Comparison of ENCODE assay signal across 26 cellular contexts in the genomic region with DNA sequence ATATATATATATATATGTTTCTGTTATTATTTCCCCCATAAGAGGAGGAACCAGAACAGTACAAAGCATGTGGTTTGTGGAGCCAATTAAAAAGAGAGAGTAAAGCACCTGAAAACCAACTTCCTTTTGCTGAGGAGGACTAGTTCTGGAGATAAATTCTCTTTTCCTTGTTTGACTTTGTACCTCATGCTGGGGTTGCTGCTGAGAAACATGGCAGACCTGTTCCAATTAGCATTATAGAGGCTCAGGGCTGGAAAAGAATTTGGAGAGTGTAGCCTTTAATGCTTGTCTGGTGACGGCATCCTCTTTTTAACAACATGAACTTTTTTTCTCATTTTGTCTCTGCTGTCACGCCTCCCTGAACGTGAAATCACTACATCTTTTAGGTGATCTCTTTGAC. TPM values are rescaled to one million over a fixed set of nuclear protein-coding genes. Genes with fewer than 3 reads are reported as not detected.
DNase-seq lines count a peak whose midpoint lies in the region; ATAC-seq and TF ChIP-seq lines count a peak whose summit lies in the region.
"Had no signal": no experiment of that assay in that cellular context is flagged by ENCODE, and none has a peak within 500 bp of the region (broad histone marks: within the 10 kb centered on the region; RNA-seq: fewer than 3 reads in every experiment).

No MANE protein-coding gene starts in this region.

- in situ Hi-C loops in GM13976 (cut with MboI; ENCODE audit: low sequenced_read_pairs, unreplicated experiment): no loop called here

- H2BK12ac ChIP-seq in neuronal stem cell (ENCODE audit: low read length): no peak overlapping the region

- H3K23ac ChIP-seq in neuronal stem cell (ENCODE audit: low read depth, low read length, poor library complexity): no peak overlapping the region

- H3K27me3 ChIP-seq in H7 (ENCODE audit: control insufficient read depth, insufficient read depth, low read length) (no peaks in the 10 kb centered on the region), iPS DF 6.9 (ENCODE audit: control insufficient read depth, insufficient read depth, low read length) (no peaks in the 10 kb centered on the region), neuronal stem cell (ENCODE audit: control insufficient read depth in 3 of 3, insufficient read depth in 3 of 3, low read depth in 1 of 3, low read length in 3 of 3) (no peaks in the 10 kb centered on the region), Caco-2 (replicated peaks; ENCODE audit: control insufficient read depth, insufficient read depth, low read length) (no peaks in the 10 kb centered on the region)

- no peaks in the 10 kb centered on the region for H3K79me1 ChIP-seq in neuronal stem cell (ENCODE audit: low read depth, low read length)

- no peak overlapping the region for H2BK5ac ChIP-seq in neuronal stem cell (ENCODE audit: low read length)

- intact Hi-C loops in Caco-2 (cut with micrococcal nuclease; ENCODE audit: unreplicated experiment): no loop called here

- no peak overlapping the region for H3K4me2 ChIP-seq in neuronal stem cell (ENCODE audit: insufficient read depth, low read length, poor library complexity, severe bottlenecking)

- WGBS in iPS DF 6.9 (ENCODE audit: insufficient coverage, insufficient read length): no CpG with 5 or more reads among the region's 3 CpGs
- WGBS in neuronal stem cell (ENCODE audit: extremely low coverage in 2 of 2, insufficient read length in 2 of 2, insufficient replicate concordance in 1 of 2), 2 donors: no CpG with 5 or more reads among the region's 3 CpGs

- H3K27me3 Mint-ChIP-seq in WTC11 (ENCODE audit: low read depth) (no peaks in the 10 kb centered on the region), Caco-2 (ENCODE audit: insufficient read depth, unreplicated experiment) (peaks cover 2% of the 10 kb centered on the region)

- H3K36me3 ChIP-seq in H7 (replicated peaks; ENCODE audit: control insufficient read depth, insufficient read depth, low read length): no peaks in the 10 kb centered on the region
- no peaks in the 10 kb centered on the region for H3K36me3 ChIP-seq in iPS DF 6.9 (ENCODE audit: control insufficient read depth, insufficient read depth, low read length)
- no peaks in the 10 kb centered on the region for H3K36me3 ChIP-seq in neuronal stem cell (replicated peaks in 1 of 2; ENCODE audit: control insufficient read depth in 2 of 2, insufficient read depth in 2 of 2, low read length in 2 of 2)
- no peaks in the 10 kb centered on the region for H3K36me3 ChIP-seq in Caco-2 (ENCODE audit: control insufficient read depth, insufficient read depth, low read length)

- no peak overlapping the region for H3K4me3 Mint-ChIP-seq in WTC11
- no peak overlapping the region for H3K4me3 Mint-ChIP-seq in Caco-2 (ENCODE audit: unreplicated experiment)

- H3K4me1 Mint-ChIP-seq in WTC11 (peaks cover 17% of the 10 kb centered on the region), Caco-2 (ENCODE audit: low read depth, unreplicated experiment) (no peaks in the 10 kb centered on the region)

- H4K8ac ChIP-seq in neuronal stem cell (ENCODE audit: low read depth, low read length): no peak overlapping the region

- H2AK5ac ChIP-seq in neuronal stem cell (ENCODE audit: low read depth, low read length): no peak overlapping the region

- no peak overlapping the region for H3K27ac Mint-ChIP-seq in WTC11
- H3K27ac Mint-ChIP-seq in Caco-2 (ENCODE audit: unreplicated experiment): no peak overlapping the region

- H3K4me3 ChIP-seq in H7 (ENCODE audit: insufficient read depth, low read depth, low read length) (no peak overlapping the region), iPS DF 6.9 (ENCODE audit: low read length) (no peak overlapping the region), neuronal stem cell (ENCODE audit: low read length in 2 of 2) (no peak overlapping the region), Caco-2 (ENCODE audit: low read depth, low read length) (no peak overlapping the region)
- H3K4me3 ChIP-seq: K562 had no signal

- H3K9me3 ChIP-seq in iPS DF 6.9 (ENCODE audit: control insufficient read depth, insufficient read depth, low read length): no peaks in the 10 kb centered on the region
- H3K9me3 ChIP-seq in neuronal stem cell (replicated peaks in 1 of 2; ENCODE audit: control insufficient read depth in 2 of 2, insufficient read depth in 1 of 2, low read depth in 1 of 2, low read length in 2 of 2): no peaks in the 10 kb centered on the region
- H3K9me3 ChIP-seq in Caco-2: no peaks in the 10 kb centered on the region; the same call in 1 of the 2 replicates

- peak; percentile 23 for DNase-seq in H7
- peak; percentile 17 for DNase-seq in WTC11 (ENCODE audit: low spot score)
- DNase-seq in iPS DF 6.9 (ENCODE audit: low read depth, low spot score): peak; percentile 29
- DNase-seq in neuronal stem cell (ENCODE audit: low spot score): peak; percentile 42
- DNase-seq in Caco-2: no peak
- no peak for DNase-seq in NCI-H510A treated with DMSO at 0.1 percent for 48 hours (lab: John Stamatoyannopoulos, UW)
- DNase-seq in GM13976 (ENCODE audit: low spot score): no peak
- DNase-seq: DMS153, Kasumi-1, NCI-H1105, NCI-H1436 treated with DMSO at 0.1 percent for 48 hours, NCI-H2029, NCI-H446 treated with DMSO at 0.1 percent for 48 hours, NCI-H526 treated with DMSO at 0.1 percent for 48 hours, SHP77 had no signal

- no peak overlapping the region for H3K9ac ChIP-seq in neuronal stem cell (ENCODE audit: low read depth, low read length, poor library complexity)

- H3K36me3 Mint-ChIP-seq in WTC11 (no peaks in the 10 kb centered on the region), Caco-2 (ENCODE audit: insufficient read depth, unreplicated experiment) (no peaks in the 10 kb centered on the region)

- H3K18ac ChIP-seq in neuronal stem cell (ENCODE audit: low read length): no peak overlapping the region

- no peak overlapping the region for H4K91ac ChIP-seq in neuronal stem cell (ENCODE audit: low read depth, low read length, poor library complexity)

- peak; percentile 91 for ATAC-seq in WTC11
- ATAC-seq: K562, Panc1 had no signal

- H3K4me1 ChIP-seq in iPS DF 6.9 (ENCODE audit: control insufficient read depth, insufficient read depth, low read length) (no peaks in the 10 kb centered on the region), neuronal stem cell (ENCODE audit: control insufficient read depth in 2 of 2, insufficient read depth in 1 of 2, low read depth in 1 of 2, low read length in 2 of 2) (peaks cover 0 to 2% of the 10 kb centered on the region in 2 donors), Caco-2 (no peaks in the 10 kb centered on the region)

- H2BK120ac ChIP-seq in neuronal stem cell (ENCODE audit: low read depth, low read length): no peak overlapping the region

- CTCF ChIA-PET in WTC11 (lab: Charles Lee) (no interaction called here), Caco-2 (lab: Charles Lee) (no interaction called here)

- POLR2A ChIA-PET in WTC11 (lab: Charles Lee) (interaction anchor here (0.6 kb wide), 1 partner anchor 1623 kb away, joined by 5 read pairs; no protein-coding TSS in a partner anchor), Caco-2 (lab: Charles Lee) (no interaction called here)

- H3K27ac ChIP-seq in iPS DF 6.9 (ENCODE audit: low read length) (no peak overlapping the region), neuronal stem cell (replicated peaks; ENCODE audit: low read length) (no peak overlapping the region)
- H3K27ac ChIP-seq: RWPE1 had no signal

- no peak overlapping the region for H2BK15ac ChIP-seq in neuronal stem cell (ENCODE audit: low read length)

- H3K9me3 Mint-ChIP-seq in WTC11 (peaks cover under 1% of the 10 kb centered on the region; the same call in 1 of the 2 replicates), Caco-2 (ENCODE audit: unreplicated experiment) (no peaks in the 10 kb centered on the region)

- no TSS peak for BruUV-seq in Caco-2 (replicated peaks; lab: Mats Ljungman, UMichigan)

- no peak for TF ChIP-seq CTCF in WTC11 (IDR thresholded peaks at IDR 0.05)
- no peak for TF ChIP-seq CTCF in Caco-2 (IDR thresholded peaks at IDR 0.05; ENCODE audit: insufficient read depth in 1 of 2, low read depth in 1 of 2, low read length in 1 of 2, severe bottlenecking in 1 of 2, unreplicated experiment in 1 of 2)
- no peak for TF ChIP-seq CTCF in GM13976 (IDR thresholded peaks at IDR 0.05; ENCODE audit: borderline replicate concordance, control extremely low read depth, extremely low read depth, insufficient read depth, missing control alignments)

- H3K4ac ChIP-seq in neuronal stem cell (ENCODE audit: low read length): no peak overlapping the region

- no peak overlapping the region for H3K14ac ChIP-seq in neuronal stem cell (ENCODE audit: low read length)

- peak overlapping the region; percentile 32 for H2AFZ ChIP-seq in neuronal stem cell (ENCODE audit: low read length)

TF ChIP-seq in WTC11, 78 proteins besides CTCF, POLR2A, EP300 and RAD21 (continues in another document):
- TF ChIP-seq, protein P1, sequence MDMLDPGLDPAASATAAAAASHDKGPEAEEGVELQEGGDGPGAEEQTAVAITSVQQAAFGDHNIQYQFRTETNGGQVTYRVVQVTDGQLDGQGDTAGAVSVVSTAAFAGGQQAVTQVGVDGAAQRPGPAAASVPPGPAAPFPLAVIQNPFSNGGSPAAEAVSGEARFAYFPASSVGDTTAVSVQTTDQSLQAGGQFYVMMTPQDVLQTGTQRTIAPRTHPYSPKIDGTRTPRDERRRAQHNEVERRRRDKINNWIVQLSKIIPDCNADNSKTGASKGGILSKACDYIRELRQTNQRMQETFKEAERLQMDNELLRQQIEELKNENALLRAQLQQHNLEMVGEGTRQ (CRISPR knock-in tag; IDR thresholded peaks at IDR 0.05): no peak
- TF ChIP-seq CREB1 (CRISPR knock-in tag; IDR thresholded peaks at IDR 0.05) (no peak), FOXJ3 (CRISPR knock-in tag; IDR thresholded peaks at IDR 0.05; ENCODE audit: borderline replicate concordance) (no peak), ATF1 (CRISPR knock-in tag; IDR thresholded peaks at IDR 0.05) (no peak), CREM (CRISPR knock-in tag; IDR thresholded peaks at IDR 0.05) (no peak), NR3C1 (CRISPR knock-in tag; conservative IDR thresholded peaks at IDR 0.05; ENCODE audit: low read depth) (no peak), ELF4 (CRISPR knock-in tag; IDR thresholded peaks at IDR 0.05; ENCODE audit: low read depth) (no peak), ZNF121 (CRISPR knock-in tag; IDR thresholded peaks at IDR 0.05) (no peak)
- TF ChIP-seq, protein P2, sequence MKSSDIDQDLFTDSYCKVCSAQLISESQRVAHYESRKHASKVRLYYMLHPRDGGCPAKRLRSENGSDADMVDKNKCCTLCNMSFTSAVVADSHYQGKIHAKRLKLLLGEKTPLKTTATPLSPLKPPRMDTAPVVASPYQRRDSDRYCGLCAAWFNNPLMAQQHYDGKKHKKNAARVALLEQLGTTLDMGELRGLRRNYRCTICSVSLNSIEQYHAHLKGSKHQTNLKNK (CRISPR knock-in tag; IDR thresholded peaks at IDR 0.05): no peak

RNA-seq across cellular contexts. Expression of a gene that starts 32.8 kb away (rescaled TPM):
- total RNA-seq in H7 (2014; rRNA removed; shearing (Covaris generic)): not detected in 2 replicates
- total RNA-seq in WTC11 (2021) (0.16 TPM in 1 of 3 replicates, not detected in the others), Caco-2 (2022) (0.57 and 1.00 TPM in 2 replicates)
- 0.32 TPM for polyA plus RNA-seq in neuronal stem cell (2013, experiment 1 of 2)
- 0.30 TPM for polyA plus RNA-seq in neuronal stem cell (2013, experiment 2 of 2)
- total RNA-seq: A172, G401, H4, HT1080, K562, M059J, OCI-LY7, SK-MEL-5 had no signal
- polyA plus RNA-seq: BJ, K562 had no signal

Comparison
In these comparisons a context has a peak if more than half of its experiments do, and no peak if none do; other contexts are left out.
1. DNase-seq: peak in H7 (single experiment), WTC11 (single experiment), iPS DF 6.9 (single experiment) and neuronal stem cell (single experiment); none in Caco-2 (0 of 2), NCI-H510A treated with DMSO at 0.1 percent for 48 hours (single experiment) and GM13976 (single experiment).